Comparison of ENCODE assay signal across 8 cellular contexts in genomic region chr7:150368098-150368883, GRCh38. TPM values are rescaled to one million over a fixed set of nuclear protein-coding genes. Genes with fewer than 3 reads are reported as not detected.
DNase-seq lines count a peak whose midpoint lies in the region; ATAC-seq and TF ChIP-seq lines count a peak whose summit lies in the region.

Gene REPIN1, plus strand, starts transcription at chr7:150368822. Its CDS starts 890 bp downstream, at chr7:150369712.

- H3K36me3 Mint-ChIP-seq in CD4-positive, CD25-positive, alpha-beta regulatory T cell, result peaks cover 7% of the 10 kb centered on the region

- H3K9ac ChIP-seq in NT2/D1 (ENCODE audit: insufficient read length, low read depth), result peak within 1 kb of the TSS; percentile 98

- TF ChIP-seq CTCF in HL-60 (IDR thresholded peaks at IDR 0.05; ENCODE audit: insufficient read depth, low read length), result no peak

- DNase-seq in CD4-positive, CD25-positive, alpha-beta regulatory T cell, result peak; percentile 70 to 86 (median 77)
- peak; percentile 92 to 97 for DNase-seq in HL-60 (ENCODE audit: low read depth in 1 of 2, low spot score in 1 of 2)
- peak; percentile 77 for DNase-seq in NT2/D1 (ENCODE audit: low read depth, low spot score)
- peak; percentile 80 for DNase-seq in activated CD8-positive, alpha-beta memory T cell treated with anti-CD3 and anti-CD28 coated beads, Interleukin-2, amount 50 U/mL, for 1 hour (ENCODE audit: extremely low read depth)
- peak; percentile 69 for DNase-seq in stimulated activated CD8-positive, alpha-beta memory T cell treated with anti-CD3 and anti-CD28 coated beads, Interleukin-15, amount 100 ng/mL, for 24 hours (ENCODE audit: low read depth)

- H3K4me3 Mint-ChIP-seq in CD4-positive, CD25-positive, alpha-beta regulatory T cell, result peak within 1 kb of the TSS; percentile 95 to 97 (median 96)

- H3K4me1 ChIP-seq in CD4-positive, CD25-positive, alpha-beta regulatory T cell (ENCODE audit: control insufficient read depth, insufficient read depth, low read length, poor library complexity, severe bottlenecking), result peaks cover 23% of the 10 kb centered on the region
- H3K4me1 ChIP-seq in NT2/D1 (ENCODE audit: insufficient read depth, insufficient read length) (peaks cover 11% of the 10 kb centered on the region), mesodermal cell (ENCODE audit: control insufficient read depth, insufficient read depth, low read length, poor library complexity, severe bottlenecking) (peaks cover 45% of the 10 kb centered on the region)

- H3K9me3 ChIP-seq in CD4-positive, CD25-positive, alpha-beta regulatory T cell (ENCODE audit: control insufficient read depth in 2 of 2, low read length in 2 of 2), result no peaks in the 10 kb centered on the region
- H3K9me3 ChIP-seq in NT2/D1 (ENCODE audit: insufficient read depth, low read length) (no peaks in the 10 kb centered on the region), mesodermal cell (ENCODE audit: control insufficient read depth, low read length) (no peaks in the 10 kb centered on the region)

- H3K4me3 ChIP-seq in CD4-positive, CD25-positive, alpha-beta regulatory T cell (ENCODE audit: low read depth, low read length), result peak within 1 kb of the TSS; percentile 89
- H3K4me3 ChIP-seq in HL-60 (replicated peaks; ENCODE audit: insufficient read depth, low read length) (peak within 1 kb of the TSS; percentile 77), NT2/D1 (ENCODE audit: insufficient read length, low read depth) (peak within 1 kb of the TSS; percentile 77), mesodermal cell (ENCODE audit: extremely low read depth, insufficient read depth, low read length, poor library complexity, severe bottlenecking) (peak within 1 kb of the TSS; percentile 80)

- peak; percentile 54 to 59 for ATAC-seq in CD4-positive, CD25-positive, alpha-beta regulatory T cell (ENCODE audit: low read depth in 2 of 2)
- ATAC-seq in GM19452 (IDR thresholded peaks at IDR 0.05; ENCODE audit: unreplicated experiment), result peak; percentile 52

- peaks cover 4% of the 10 kb centered on the region for H3K36me3 ChIP-seq in CD4-positive, CD25-positive, alpha-beta regulatory T cell (ENCODE audit: control insufficient read depth, insufficient read depth, low read length)
- H3K36me3 ChIP-seq in NT2/D1 (ENCODE audit: insufficient read depth, insufficient read length, low read length) (peaks cover 39% of the 10 kb centered on the region), mesodermal cell (ENCODE audit: control insufficient read depth, insufficient read depth, low read length) (peaks cover 37% of the 10 kb centered on the region)

- H3K27me3 ChIP-seq in CD4-positive, CD25-positive, alpha-beta regulatory T cell (ENCODE audit: control insufficient read depth, insufficient read depth, low read length), result no peaks in the 10 kb centered on the region
- H3K27me3 ChIP-seq in HL-60 (ENCODE audit: insufficient read depth, poor library complexity, severe bottlenecking), result no peaks in the 10 kb centered on the region
- H3K27me3 ChIP-seq in NT2/D1 (ENCODE audit: insufficient read depth, insufficient read length), result no peaks in the 10 kb centered on the region

- WGBS in mesodermal cell (ENCODE audit: insufficient coverage in 2 of 2), 2 experiments, result 3 to 4% methylated on average over 63 to 71 of the region's 85 CpGs

- H3K27ac Mint-ChIP-seq in CD4-positive, CD25-positive, alpha-beta regulatory T cell, result peak within 1 kb of the TSS; percentile 91 to 99 (median 97)

- H3K4me1 Mint-ChIP-seq in CD4-positive, CD25-positive, alpha-beta regulatory T cell, result peaks cover 0 to 44% (median 21%) of the 10 kb centered on the region in 4 donors

- no peaks in the 10 kb centered on the region for H3K9me3 Mint-ChIP-seq in CD4-positive, CD25-positive, alpha-beta regulatory T cell

- in situ Hi-C loops in endometrial microvascular endothelial cells (cut with HindIII; ENCODE audit: inconsistent ontology term, low pct_unique_long_range_greater_than_20kb, low sequenced_read_pairs), result no loop called here

- peak within 1 kb of the TSS; percentile 77 for H3K27ac ChIP-seq in CD4-positive, CD25-positive, alpha-beta regulatory T cell (ENCODE audit: insufficient read depth, low read length, poor library complexity, severe bottlenecking)
- H3K27ac ChIP-seq in HL-60 (replicated peaks), result peak within 1 kb of the TSS; percentile 100
- H3K27ac ChIP-seq in mesodermal cell (ENCODE audit: low read depth, low read length, severe bottlenecking), result peak within 1 kb of the TSS; percentile 98

- no peaks in the 10 kb centered on the region for H3K27me3 Mint-ChIP-seq in CD4-positive, CD25-positive, alpha-beta regulatory T cell

RNA-seq across cellular contexts. Expression of gene REPIN1, which starts in this region (rescaled TPM):
- total RNA-seq in CD4-positive, CD25-positive, alpha-beta regulatory T cell, result 40.3 TPM
- 10 to 100 TPM; 22.5 to 35.2 (median 26.5) TPM for polyA plus RNA-seq in CD4-positive, CD25-positive, alpha-beta regulatory T cell
- 125 TPM for total RNA-seq in endometrial microvascular endothelial cells (ENCODE audit: inconsistent ontology term)
- polyA plus RNA-seq in mesodermal cell (2013, experiment 1 of 2), result 124 TPM
- 102 TPM for polyA plus RNA-seq in mesodermal cell (2013, experiment 2 of 2)

Comparison
In these comparisons a context has a peak if more than half of its experiments do, and no peak if none do; other contexts are left out.
1. Peak in every context shown above with its lines: DNase-seq, ATAC-seq, H3K4me3 ChIP-seq and H3K27ac ChIP-seq.